In genomic region chr20:31603822-31604566, GRCh38 we compare ENCODE assay signal across 2 cellular contexts.
TF ChIP-seq lines count a peak whose summit lies in the region.

No MANE protein-coding gene starts in this region.

TF ChIP-seq in IMR-90, 13 proteins besides CTCF, POLR2A, EP300 and RAD21:
- TF ChIP-seq RCOR1 (IDR thresholded peaks at IDR 0.05; ENCODE audit: insufficient replicate concordance, low read length) (peak; percentile 30), SMC3 (IDR thresholded peaks at IDR 0.05; ENCODE audit: low read depth, low read length) (no peak), CHD1 (IDR thresholded peaks at IDR 0.05; ENCODE audit: low read depth, low read length) (no peak), CEBPB (IDR thresholded peaks at IDR 0.05; ENCODE audit: low read depth, low read length) (no peak), BHLHE40 (IDR thresholded peaks at IDR 0.05; ENCODE audit: low read depth, low read length) (no peak), MXI1 (IDR thresholded peaks at IDR 0.05; ENCODE audit: borderline replicate concordance, low read depth, low read length) (no peak), FOS (IDR thresholded peaks at IDR 0.05; ENCODE audit: low read depth, low read length) (peak; percentile 72), ELK1 (IDR thresholded peaks at IDR 0.05; ENCODE audit: borderline replicate concordance, low read depth, low read length) (no peak), MAZ (IDR thresholded peaks at IDR 0.05; ENCODE audit: borderline replicate concordance, low read depth, low read length) (peak; percentile 86; the same call in 1 of the 2 replicates), NFE2L2 (IDR thresholded peaks at IDR 0.05; ENCODE audit: low read depth, low read length) (peak; percentile 33; the same call in 1 of the 2 replicates)

TF ChIP-seq in endothelial cell of umbilical vein, 7 proteins besides CTCF, POLR2A, EP300 and RAD21:
- no peak for TF ChIP-seq EZH2 (IDR thresholded peaks at IDR 0.05; ENCODE audit: borderline replicate concordance, low read depth, low read length, severe bottlenecking)
- no peak for TF ChIP-seq MYC (IDR thresholded peaks at IDR 0.05; ENCODE audit: low read depth, low read length)
- no peak for TF ChIP-seq MAX (IDR thresholded peaks at IDR 0.05; ENCODE audit: insufficient read depth, insufficient read length)
- no peak for TF ChIP-seq GATA2 (IDR thresholded peaks at IDR 0.05; ENCODE audit: insufficient read depth, insufficient read length, low read depth, low read length)
- TF ChIP-seq POLR2AphosphoS5 (IDR thresholded peaks at IDR 0.05; ENCODE audit: insufficient read depth, low read depth, low read length): peak; percentile 58
- TF ChIP-seq JUN (IDR thresholded peaks at IDR 0.05; ENCODE audit: borderline replicate concordance, insufficient read depth, insufficient read length, low read depth): peak; percentile 82
- peak; percentile 54 for TF ChIP-seq FOS (IDR thresholded peaks at IDR 0.05; ENCODE audit: borderline replicate concordance, insufficient read depth, low read length)
